8 cellular contexts compared by ENCODE assay signal in the genomic region with DNA sequence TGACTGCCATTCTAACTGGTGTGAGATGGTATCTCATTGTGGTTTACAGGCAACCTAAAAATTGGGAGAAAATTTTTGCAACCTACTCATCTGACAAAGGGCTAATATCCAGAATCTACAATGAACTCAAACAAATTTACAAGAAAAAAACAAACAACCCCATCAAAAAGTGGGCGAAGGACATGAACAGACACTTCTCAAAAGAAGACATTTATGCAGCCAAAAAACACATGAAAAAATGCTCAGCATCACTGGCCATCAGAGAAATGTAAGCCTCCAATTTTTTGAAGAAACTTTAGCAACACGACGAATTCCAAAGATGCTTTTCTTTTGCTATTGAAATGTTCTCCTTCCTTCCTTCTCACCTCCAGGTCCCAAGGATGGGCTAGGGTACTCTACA. TPM values are rescaled to one million over a fixed set of nuclear protein-coding genes. Genes with fewer than 3 reads are reported as not detected.
A peak's percentile ranks its signal among the peaks of the same experiment; 100 is the strongest.
DNase-seq lines count a peak whose midpoint lies in the region; ATAC-seq and TF ChIP-seq lines count a peak whose summit lies in the region.
"Not testable (repeated sequence)": the region's sequence is repeated elsewhere in the genome, so short reads cannot be mapped to it uniquely, and the experiment has no call there.

No MANE protein-coding gene starts in this region.

- ATAC-seq in HCT116; heart left ventricle; natural killer cell; stimulated activated effector memory CD8-positive, alpha-beta T cell treated with anti-CD3 and anti-CD28 coated beads, Interleukin-12 subunit alpha, Interleukin-12 subunit beta, amount 100 ng/mL, for 72 hours: not testable (repeated sequence)

- H3K36me3 Mint-ChIP-seq in activated T-helper 1 cell treated with anti-CD3 and anti-CD28 coated beads, Interleukin-12 subunit alpha, Interleukin-12 subunit beta, Interleukin-2, Interleukin-4 antibody, amounts not matched to agents 30 ng/mL and 10 ng/mL and 1 ng/mL, durations not matched to agents 14 hours and 24 hours and 36 hours (ENCODE audit: low read depth), result peaks cover 48% of the 10 kb centered on the region
- not testable (repeated sequence) for H3K36me3 Mint-ChIP-seq in natural killer cell
- H3K36me3 Mint-ChIP-seq in stimulated activated effector memory CD8-positive, alpha-beta T cell treated with anti-CD3 and anti-CD28 coated beads, Interleukin-12 subunit alpha, Interleukin-12 subunit beta, amount 100 ng/mL, for 72 hours, result peaks cover 43% of the 10 kb centered on the region

- H3K4me1 Mint-ChIP-seq in activated T-helper 1 cell treated with anti-CD3 and anti-CD28 coated beads, Interleukin-12 subunit alpha, Interleukin-12 subunit beta, Interleukin-2, Interleukin-4 antibody, amounts not matched to agents 30 ng/mL and 10 ng/mL and 1 ng/mL, durations not matched to agents 14 hours and 24 hours and 36 hours (ENCODE audit: low read depth), result peaks cover 39% of the 10 kb centered on the region
- H3K4me1 Mint-ChIP-seq in natural killer cell, result peaks cover 56 to 59% of the 10 kb centered on the region in 2 donors
- peaks cover 32% of the 10 kb centered on the region for H3K4me1 Mint-ChIP-seq in stimulated activated effector memory CD8-positive, alpha-beta T cell treated with anti-CD3 and anti-CD28 coated beads, Interleukin-12 subunit alpha, Interleukin-12 subunit beta, amount 100 ng/mL, for 72 hours

- WGBS in heart left ventricle, 4 donors, result 92 to 95% (median 94%) methylated on average over 2 to 3 of the region's 3 CpGs

- H3K27ac Mint-ChIP-seq in activated T-helper 1 cell treated with anti-CD3 and anti-CD28 coated beads, Interleukin-12 subunit alpha, Interleukin-12 subunit beta, Interleukin-2, Interleukin-4 antibody, amounts not matched to agents 30 ng/mL and 10 ng/mL and 1 ng/mL, durations not matched to agents 14 hours and 24 hours and 36 hours, result peak overlapping the region; percentile 93
- H3K27ac Mint-ChIP-seq in natural killer cell, result peak overlapping the region; percentile 88 to 89
- H3K27ac Mint-ChIP-seq in stimulated activated effector memory CD8-positive, alpha-beta T cell treated with anti-CD3 and anti-CD28 coated beads, Interleukin-12 subunit alpha, Interleukin-12 subunit beta, amount 100 ng/mL, for 72 hours, result peak overlapping the region; percentile 96

- peak overlapping the region; percentile 99; the same call in 1 of the 2 replicates for H3K4me3 ChIP-seq in BE2C (ENCODE audit: low read depth, low read length)
- H3K4me3 ChIP-seq in HCT116 (replicated peaks in 1 of 2; ENCODE audit: low read depth in 1 of 2, low read length in 2 of 2), result peak overlapping the region; percentile 89 to 94
- H3K4me3 ChIP-seq in PC-9, result peak overlapping the region; percentile 100; the same call in 1 of the 2 replicates
- H3K4me3 ChIP-seq in colonic mucosa, result peak overlapping the region; percentile 96
- H3K4me3 ChIP-seq in heart left ventricle, result peak overlapping the region in 10 of 12 donors; percentile 65 to 99 (median 92)

- H3K4me1 ChIP-seq in BE2C, colonic mucosa: not testable (repeated sequence)
- H3K4me1 ChIP-seq in HCT116 (ENCODE audit: control insufficient read depth in 1 of 2, insufficient read depth in 2 of 2, low read length in 2 of 2) (peaks cover 3 to 16% of the 10 kb centered on the region in 2 experiments; a peak in 3 of 4 replicates), PC-9 (replicated peaks; ENCODE audit: insufficient read depth) (peaks cover 14% of the 10 kb centered on the region; the same call in 1 of the 2 replicates), heart left ventricle (peaks cover 0 to 49% (median 22%) of the 10 kb centered on the region in 12 donors)

- not testable (repeated sequence) for H3K27me3 Mint-ChIP-seq in activated T-helper 1 cell treated with anti-CD3 and anti-CD28 coated beads, Interleukin-12 subunit alpha, Interleukin-12 subunit beta, Interleukin-2, Interleukin-4 antibody, amounts not matched to agents 30 ng/mL and 10 ng/mL and 1 ng/mL, durations not matched to agents 14 hours and 24 hours and 36 hours (ENCODE audit: insufficient read depth); natural killer cell (ENCODE audit: low read depth in 2 of 2)

- not testable (repeated sequence) for BruUV-seq in HCT116 (replicated peaks; lab: Mats Ljungman, UMichigan); PC-9 (replicated peaks; lab: Mats Ljungman, UMichigan)

- intact Hi-C loops in HCT116 (cut with micrococcal nuclease); PC-9 (cut with micrococcal nuclease; ENCODE audit: unreplicated experiment); colonic mucosa (cut with DNase I): not testable (repeated sequence)
- intact Hi-C loops in activated T-helper 1 cell treated with anti-CD3 and anti-CD28 coated beads, Interleukin-12 subunit alpha, Interleukin-12 subunit beta, Interleukin-2, Interleukin-4 antibody, amounts not matched to agents 30 ng/mL and 10 ng/mL and 1 ng/mL, durations not matched to agents 14 hours and 24 hours and 36 hours (cut with micrococcal nuclease), result loop anchor here (5.0 to 10.0 kb wide), 4 partner anchors 316 to 624 kb away; partner anchors contain the start of genes PLEKHF1 and VSTM2B
- intact Hi-C loops in heart left ventricle (cut with DNase I) (loop anchor here in 2 of 10 donors (5.0 kb wide), 2 partner anchors 396 to 506 kb away; partner anchors contain the start of genes C19orf12 (in 1 of the 2) and POP4 (in 1 of the 2)), natural killer cell (cut with micrococcal nuclease) (loop anchor here (10.0 kb wide), 1 partner anchor 604 kb away; the partner anchor contains the start of gene CCNE1)

- not testable (repeated sequence) for H3K9ac ChIP-seq in HCT116 (ENCODE audit: low read length); colonic mucosa (ENCODE audit: low read depth in 2 of 2, low read length in 2 of 2)

- peak overlapping the region; percentile 95 for H3K4me3 Mint-ChIP-seq in activated T-helper 1 cell treated with anti-CD3 and anti-CD28 coated beads, Interleukin-12 subunit alpha, Interleukin-12 subunit beta, Interleukin-2, Interleukin-4 antibody, amounts not matched to agents 30 ng/mL and 10 ng/mL and 1 ng/mL, durations not matched to agents 14 hours and 24 hours and 36 hours
- peak overlapping the region; percentile 91 for H3K4me3 Mint-ChIP-seq in natural killer cell
- peak overlapping the region; percentile 88 for H3K4me3 Mint-ChIP-seq in stimulated activated effector memory CD8-positive, alpha-beta T cell treated with anti-CD3 and anti-CD28 coated beads, Interleukin-12 subunit alpha, Interleukin-12 subunit beta, amount 100 ng/mL, for 72 hours

- not testable (repeated sequence) for H3K9me3 ChIP-seq in BE2C; HCT116 (ENCODE audit: control insufficient read depth in 1 of 2, insufficient read depth in 1 of 2, low read depth in 1 of 2, low read length in 2 of 2); PC-9 (ENCODE audit: insufficient read depth, low read depth); colonic mucosa; heart left ventricle

- H3K4me2 ChIP-seq in HCT116 (ENCODE audit: low read length) (peak overlapping the region; percentile 92), PC-9 (peak overlapping the region; percentile 98)

- not testable (repeated sequence) for TF ChIP-seq RAD21 in HCT116 (IDR thresholded peaks at IDR 0.05; ENCODE audit: low read depth)

- not testable (repeated sequence) for H3K27me3 ChIP-seq in BE2C; HCT116 (ENCODE audit: insufficient read depth, low read length); PC-9 (ENCODE audit: insufficient read depth, low read depth); colonic mucosa; heart left ventricle

- H3K36me3 ChIP-seq in BE2C (peaks cover 29% of the 10 kb centered on the region), HCT116 (ENCODE audit: control insufficient read depth in 1 of 2, insufficient read depth in 2 of 2, low read length in 2 of 2) (peaks cover 7 to 21% of the 10 kb centered on the region in 2 experiments; a peak in 3 of 4 replicates), heart left ventricle (peaks cover 0 to 21% (median 16%) of the 10 kb centered on the region in 9 donors)
- not testable (repeated sequence) for H3K36me3 ChIP-seq in PC-9 (ENCODE audit: low read depth); colonic mucosa

- POLR2A ChIA-PET in HCT116 (lab: Charles Lee); PC-9 (lab: Charles Lee; ENCODE audit: unreplicated experiment): not testable (repeated sequence)

- H3K27ac ChIP-seq in HCT116 (ENCODE audit: low read depth, low read length); PC-9; colonic mucosa; heart left ventricle: not testable (repeated sequence)

- H2AFZ ChIP-seq in HCT116 (ENCODE audit: low read depth, low read length, poor library complexity, severe bottlenecking); PC-9: not testable (repeated sequence)

- peaks cover 15% of the 10 kb centered on the region; the same call in 1 of the 2 replicates for H4K20me1 ChIP-seq in HCT116 (ENCODE audit: insufficient read depth)
- peaks cover 53% of the 10 kb centered on the region for H4K20me1 ChIP-seq in PC-9 (ENCODE audit: insufficient read depth)

- not testable (repeated sequence) for H3F3A ChIP-seq in PC-9 (ENCODE audit: insufficient read depth, low read depth)

- not testable (repeated sequence) for DNase-seq in BE2C; HCT116 (ENCODE audit: low read depth, low spot score); PC-9; activated T-helper 1 cell treated with anti-CD3 and anti-CD28 coated beads, Interleukin-12 subunit alpha, Interleukin-12 subunit beta, Interleukin-2, Interleukin-4 antibody, amounts not matched to agents 30 ng/mL and 10 ng/mL and 1 ng/mL, durations not matched to agents 14 hours and 24 hours and 36 hours (ENCODE audit: low spot score); colonic mucosa; heart left ventricle; natural killer cell; stimulated activated effector memory CD8-positive, alpha-beta T cell treated with anti-CD3 and anti-CD28 coated beads, Interleukin-12 subunit alpha, Interleukin-12 subunit beta, amount 100 ng/mL, for 72 hours (ENCODE audit: low spot score in 2 of 2)

- not testable (repeated sequence) for H3K9me3 Mint-ChIP-seq in activated T-helper 1 cell treated with anti-CD3 and anti-CD28 coated beads, Interleukin-12 subunit alpha, Interleukin-12 subunit beta, Interleukin-2, Interleukin-4 antibody, amounts not matched to agents 30 ng/mL and 10 ng/mL and 1 ng/mL, durations not matched to agents 14 hours and 24 hours and 36 hours; natural killer cell; stimulated activated effector memory CD8-positive, alpha-beta T cell treated with anti-CD3 and anti-CD28 coated beads, Interleukin-12 subunit alpha, Interleukin-12 subunit beta, amount 100 ng/mL, for 72 hours

- H3K9me2 ChIP-seq in HCT116 (ENCODE audit: insufficient read depth); PC-9 (ENCODE audit: insufficient read depth): not testable (repeated sequence)

- CTCF ChIA-PET in HCT116 (lab: Charles Lee); PC-9 (lab: Charles Lee): not testable (repeated sequence)

- TF ChIP-seq CTCF in BE2C (IDR thresholded peaks at IDR 0.05; ENCODE audit: low read depth, low read length); HCT116 (IDR thresholded peaks at IDR 0.05 in 2 of 3, conservative IDR thresholded peaks at IDR 0.05 in 1 of 3; ENCODE audit: borderline replicate concordance in 1 of 3, insufficient read depth in 1 of 3, low read depth in 2 of 3, low read length in 2 of 3); PC-9 (conservative IDR thresholded peaks at IDR 0.05); colonic mucosa (IDR thresholded peaks at IDR 0.05); heart left ventricle (IDR thresholded peaks at IDR 0.05); natural killer cell (IDR thresholded peaks at IDR 0.05): not testable (repeated sequence)

- RAD21 ChIA-PET in HCT116 (lab: Charles Lee; ENCODE audit: low non-redundant PET in 1 of 2, low total read pairs in 2 of 2, uncharacterized antibody in 2 of 2, unreplicated experiment in 2 of 2), result not testable (repeated sequence)

- TF ChIP-seq POLR2A in HCT116 (IDR thresholded peaks at IDR 0.05; ENCODE audit: borderline replicate concordance, extremely low read depth, insufficient read depth, insufficient read length); heart left ventricle (IDR thresholded peaks at IDR 0.05): not testable (repeated sequence)

- H3K79me2 ChIP-seq in HCT116 (ENCODE audit: insufficient read depth, low read length), result peaks cover 60% of the 10 kb centered on the region
- H3K79me2 ChIP-seq in PC-9 (ENCODE audit: low read depth), result peaks cover 51% of the 10 kb centered on the region

RNA-seq across cellular contexts. Expression of gene UQCRFS1, which starts 1.9 kb away (rescaled TPM):
- polyA plus RNA-seq in BE2C (2012; ENCODE audit: insufficient read depth, insufficient read length, low read depth), result 56.9 TPM
- total RNA-seq in HCT116 (2021; ENCODE audit: unreplicated experiment), result 45.8 TPM
- polyA plus RNA-seq in HCT116 (2012), result 34.6 and 42.5 TPM in 2 replicates
- total RNA-seq in PC-9 (2021), result 32.5 and 35.2 TPM in 2 replicates
- total RNA-seq in activated T-helper 1 cell treated with anti-CD3 and anti-CD28 coated beads, Interleukin-12 subunit alpha, Interleukin-12 subunit beta, Interleukin-2, Interleukin-4 antibody, amounts not matched to agents 30 ng/mL and 10 ng/mL and 1 ng/mL, durations not matched to agents 14 hours and 24 hours and 36 hours, result 40.3 and 43.6 TPM in 2 replicates
- 100 to 1,000 TPM in 1 of 2 donors, 10 to 100 TPM in 1; 93.6 to 103 TPM for total RNA-seq in colonic mucosa
- total RNA-seq in heart left ventricle, result 100 to 1,000 TPM in 7 of 9 donors, 10 to 100 TPM in 2; 87.6 to 160 (median 130) TPM
- 100 to 1,000 TPM in 1 of 2 donors, 10 to 100 TPM in 1; 56.7 to 139 TPM for polyA plus RNA-seq in heart left ventricle
- total RNA-seq in natural killer cell, result 10 to 100 TPM; 21.8 to 26.8 (median 23.9) TPM
